5 cellular contexts compared by ENCODE assay signal in the genomic region with DNA sequence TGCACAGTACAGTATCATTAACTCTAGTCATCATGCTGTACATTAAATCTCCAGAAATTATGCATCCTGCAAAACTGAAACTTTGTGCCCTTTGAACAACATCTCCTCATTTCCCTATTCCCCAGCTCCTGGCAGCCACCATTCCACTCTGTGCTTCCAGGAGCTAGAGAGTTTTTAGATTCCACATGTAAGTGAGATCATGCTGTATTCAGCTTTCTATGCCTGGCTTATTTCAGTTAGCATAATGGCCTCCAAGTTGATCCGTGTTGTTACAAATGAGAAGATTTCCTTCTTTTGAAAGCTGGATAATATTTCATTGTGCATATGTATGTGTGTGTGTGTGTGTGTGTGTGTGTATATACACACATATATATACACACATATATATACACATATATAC.
"Had no signal": no experiment of that assay in that cellular context is flagged by ENCODE, and none has a peak within 500 bp of the region (broad histone marks: within the 10 kb centered on the region; RNA-seq: fewer than 3 reads in every experiment).

No MANE protein-coding gene starts in this region.

- DNase-seq: IMR-90, KBM-7, KG1 had no signal

- H3K4me3 ChIP-seq: K562 had no signal

- H3K27ac ChIP-seq: HL-60 had no signal
